8 cellular contexts compared by ENCODE assay signal in genomic region chr10:21372651-21373410, GRCh38.
DNase-seq lines count a peak whose midpoint lies in the region; ATAC-seq, FAIRE-seq and TF ChIP-seq lines count a peak whose summit lies in the region.

No MANE protein-coding gene starts in this region.

- WGBS in GM12878 (ENCODE audit: insufficient coverage, insufficient replicate concordance, low lambda C conversion rate, missing lambda C conversion rate) = 14% methylated on average over 4 of the region's 4 CpGs
- 25% methylated on average over 4 of the region's 4 CpGs for WGBS in HepG2 (ENCODE audit: low lambda C conversion rate)

- TF ChIP-seq POLR2A in Raji (IDR thresholded peaks at IDR 0.05; ENCODE audit: insufficient read depth, low read depth, low read length) (peak; percentile 65), GM12878 (IDR thresholded peaks at IDR 0.05; ENCODE audit: low read depth, low read length) (0 out of 2 replicates have a peak, but pooled peaks have one; percentile 45), HepG2 (IDR thresholded peaks at IDR 0.05; ENCODE audit: insufficient read depth in 1 of 2, low read depth in 2 of 2, low read length in 2 of 2) (no peak)

- peaks cover 7% of the 10 kb centered on the region; the same call in 1 of the 2 replicates for H3K4me1 ChIP-seq in GM12878 (ENCODE audit: control insufficient read depth, insufficient read depth, low read length)
- no peaks in the 10 kb centered on the region for H3K4me1 ChIP-seq in HepG2 (ENCODE audit: insufficient read depth, low read length)
- H3K4me1 ChIP-seq in tibial artery = peaks cover 0 to 8% (median 3%) of the 10 kb centered on the region in 4 donors

- no peaks in the 10 kb centered on the region for H3K9me3 ChIP-seq in AG04450 (ENCODE audit: control insufficient read depth, insufficient read depth, low read length)
- H3K9me3 ChIP-seq in GM12878 (replicated peaks; ENCODE audit: control insufficient read depth, insufficient read depth, low read length) = no peaks in the 10 kb centered on the region
- H3K9me3 ChIP-seq in HepG2 (ENCODE audit: low read length) = no peaks in the 10 kb centered on the region
- no peaks in the 10 kb centered on the region for H3K9me3 ChIP-seq in tibial artery

- POLR2A ChIA-PET in AG04450 (lab: Yijun Ruan, JAX) = interaction anchor here (0.5 to 1.1 kb wide), 4 partner anchors 8 to 123 kb away, joined by 3 to 5 read pairs (median 4); no protein-coding TSS in a partner anchor
- POLR2A ChIA-PET in GM12878 (lab: Charles Lee) = interaction anchor here (0.6 kb wide), 1 partner anchor 97 kb away, joined by 3 read pairs; no protein-coding TSS in a partner anchor
- POLR2A ChIA-PET in HepG2 (lab: Yijun Ruan, JAX) = no interaction called here

- DNase-seq in AG04450 (ENCODE audit: low read depth, low spot score) = peak; percentile 81
- DNase-seq in GM12878 (ENCODE audit: low read depth, low spot score) = peak; percentile 50
- no peak for DNase-seq in HepG2 (ENCODE audit: low spot score)
- DNase-seq in tibial artery = peak; percentile 60 to 68

- in situ Hi-C loops in GM12878 (cut with MboI) (no loop called here), HepG2 (cut with HindIII; ENCODE audit: extremely low pct_ligation_motif_present, low pct_unique_long_range_greater_than_20kb) (no loop called here)

- CTCF ChIA-PET in AG04450 (lab: Charles Lee) (interaction anchor here (0.8 kb wide), 1 partner anchor 72 kb away, joined by 3 read pairs; no protein-coding TSS in a partner anchor), GM12878 (lab: Yijun Ruan, JAX) (interaction anchor here (0.5 to 1.8 kb wide), 2 partner anchors 93 to 1014 kb away, joined by 3 to 6 read pairs; no protein-coding TSS in a partner anchor), HepG2 (lab: Yijun Ruan, JAX; ENCODE audit: low intra/inter-chr PET ratio, low total read pairs) (no interaction called here)

- TF ChIP-seq RAD21 in GM12878 (IDR thresholded peaks at IDR 0.05; ENCODE audit: insufficient read depth, low read depth, low read length) (no peak), HepG2 (CRISPR knock-in tag; IDR thresholded peaks at IDR 0.05) (no peak)

- H3K4me2 ChIP-seq in GM12878 (ENCODE audit: control insufficient read depth, insufficient read depth) = peak overlapping the region; percentile 14
- H3K4me2 ChIP-seq in HepG2 (ENCODE audit: low read depth, low read length) = peak overlapping the region; percentile 40

- BruUV-seq in GM12878 (replicated peaks; lab: Mats Ljungman, UMichigan) (no TSS peak), HepG2 (replicated peaks; lab: Mats Ljungman, UMichigan) (no TSS peak)

- H3K79me2 ChIP-seq in GM12878 (ENCODE audit: control insufficient read depth, insufficient read depth, low read length) (no peaks in the 10 kb centered on the region), HepG2 (ENCODE audit: insufficient read depth, low read length) (no peaks in the 10 kb centered on the region)

- H3K27ac ChIP-seq in AG04450 (ENCODE audit: low read depth, low read length) = peak overlapping the region; percentile 75
- H3K27ac ChIP-seq in GM12878 (ENCODE audit: control insufficient read depth, insufficient read depth) = no peak overlapping the region
- H3K27ac ChIP-seq in HepG2 (ENCODE audit: extremely low read length, insufficient read depth, low read length) = no peak overlapping the region
- peak overlapping the region in 1 of 2 donors; percentile 6 for H3K27ac ChIP-seq in tibial artery

- SMC1A ChIA-PET in GM12878 (lab: Charles Lee; ENCODE audit: uncharacterized antibody, unreplicated experiment) = interaction anchor here (0.9 to 2.1 kb wide), 4 partner anchors 9 to 80 kb away, joined by 3 to 9 read pairs (median 4); no protein-coding TSS in a partner anchor

- no peaks in the 10 kb centered on the region for H3K27me3 ChIP-seq in AG04450 (ENCODE audit: control insufficient read depth, insufficient read depth, low read length)
- no peaks in the 10 kb centered on the region for H3K27me3 ChIP-seq in GM12878 (replicated peaks in 1 of 2; ENCODE audit: control insufficient read depth in 2 of 2, insufficient read depth in 2 of 2, low read length in 1 of 2)
- H3K27me3 ChIP-seq in HepG2 (ENCODE audit: control insufficient read depth in 1 of 2, insufficient read depth in 2 of 2, low read length in 2 of 2) = no peaks in the 10 kb centered on the region
- no peaks in the 10 kb centered on the region for H3K27me3 ChIP-seq in tibial artery

- RAD21 ChIA-PET in GM12878 (lab: Charles Lee; ENCODE audit: unreplicated experiment) = interaction anchor here (0.5 to 1.4 kb wide), 3 partner anchors 28 to 234 kb away, joined by 3 to 4 read pairs (median 3); no protein-coding TSS in a partner anchor

- TF ChIP-seq EP300 in GM12878 (IDR thresholded peaks at IDR 0.05; ENCODE audit: borderline replicate concordance in 1 of 2, control insufficient read depth in 1 of 2, low read depth in 2 of 2, low read length in 2 of 2) (no peak), HepG2 (IDR thresholded peaks at IDR 0.05; ENCODE audit: low read depth in 2 of 2, low read length in 2 of 2) (no peak), HepG2 (CRISPR knock-in tag; IDR thresholded peaks at IDR 0.05; ENCODE audit: borderline replicate concordance) (no peak)

- peak overlapping the region; percentile 42 for H3K4me3 ChIP-seq in AG04450 (ENCODE audit: low read depth, low read length)
- no peak overlapping the region for H3K4me3 ChIP-seq in GM12878
- H3K4me3 ChIP-seq in HepG2 (replicated peaks in 1 of 3; ENCODE audit: insufficient read depth in 1 of 3, low read depth in 2 of 3, low read length in 3 of 3) = no peak overlapping the region
- H3K4me3 ChIP-seq in tibial artery = no peak overlapping the region

- TF ChIP-seq CTCF in AG04450 (IDR thresholded peaks at IDR 0.05; ENCODE audit: low read depth, low read length) = no peak
- no peak for TF ChIP-seq CTCF in GM12878 (IDR thresholded peaks at IDR 0.05 in 2 of 3, conservative IDR thresholded peaks at IDR 0.05 in 1 of 3; ENCODE audit: control insufficient read depth in 2 of 3, extremely low read depth in 1 of 3, insufficient read depth in 1 of 3, low read depth in 3 of 3, low read length in 3 of 3)
- TF ChIP-seq CTCF in HepG2 (CRISPR knock-in tag; IDR thresholded peaks at IDR 0.05) = no peak
- no peak for TF ChIP-seq CTCF in tibial artery (IDR thresholded peaks at IDR 0.05)

- intact Hi-C loops in GM12878 (cut with micrococcal nuclease; ENCODE audit: unreplicated experiment) = no loop called here
- intact Hi-C loops in HepG2 (cut with micrococcal nuclease; ENCODE audit: unreplicated experiment) = no loop called here
- intact Hi-C loops in tibial artery (cut with DNase I; ENCODE audit: low total_unique reads) = no loop called here

- H3K9ac ChIP-seq in GM12878 (ENCODE audit: control insufficient read depth, insufficient read depth, low read length) (no peak overlapping the region), HepG2 (ENCODE audit: insufficient read depth, low read depth, low read length) (no peak overlapping the region)

- no peaks in the 10 kb centered on the region for H3K36me3 ChIP-seq in GM12878 (ENCODE audit: control insufficient read depth in 2 of 2, insufficient read depth in 2 of 2, low read length in 1 of 2)
- H3K36me3 ChIP-seq in HepG2 (replicated peaks in 1 of 2; ENCODE audit: control insufficient read depth in 1 of 2, insufficient read depth in 2 of 2, low read length in 2 of 2) = no peaks in the 10 kb centered on the region
- H3K36me3 ChIP-seq in tibial artery = no peaks in the 10 kb centered on the region

- H2AFZ ChIP-seq in GM12878 (ENCODE audit: control insufficient read depth, low read depth, low read length) (peak overlapping the region; percentile 61), HepG2 (ENCODE audit: low read length) (no peak overlapping the region)

- FAIRE-seq in GM12878 (lab: Jason Lieb, UNC) (peak; percentile 96), HepG2 (lab: Jason Lieb, UNC) (peak; percentile 18)

- no peaks in the 10 kb centered on the region for H4K20me1 ChIP-seq in GM12878 (ENCODE audit: control insufficient read depth, insufficient read depth)
- no peaks in the 10 kb centered on the region for H4K20me1 ChIP-seq in HepG2 (ENCODE audit: insufficient read depth, low read length)

- ATAC-seq in GM18907 (IDR thresholded peaks at IDR 0.05; ENCODE audit: unreplicated experiment) (peak; percentile 88), HG03442 (IDR thresholded peaks at IDR 0.05; ENCODE audit: unreplicated experiment) (peak; percentile 86), GM12878 (peak; percentile 97), HepG2 (peak; percentile 67), HG03280 (IDR thresholded peaks at IDR 0.05; ENCODE audit: unreplicated experiment) (no peak)

TF ChIP-seq in GM12878, 131 proteins besides CTCF, POLR2A, EP300 and RAD21 (continues in another document):
- TF ChIP-seq SUPT20H (IDR thresholded peaks at IDR 0.05; ENCODE audit: borderline replicate concordance, control insufficient read depth, low read depth, low read length) (no peak), MXI1 (IDR thresholded peaks at IDR 0.05; ENCODE audit: low read depth, low read length) (no peak), NFYA (IDR thresholded peaks at IDR 0.05; ENCODE audit: borderline replicate concordance, low read depth, low read length) (no peak), NR2C1 (IDR thresholded peaks at IDR 0.05) (no peak)
- TF ChIP-seq, protein P1, sequence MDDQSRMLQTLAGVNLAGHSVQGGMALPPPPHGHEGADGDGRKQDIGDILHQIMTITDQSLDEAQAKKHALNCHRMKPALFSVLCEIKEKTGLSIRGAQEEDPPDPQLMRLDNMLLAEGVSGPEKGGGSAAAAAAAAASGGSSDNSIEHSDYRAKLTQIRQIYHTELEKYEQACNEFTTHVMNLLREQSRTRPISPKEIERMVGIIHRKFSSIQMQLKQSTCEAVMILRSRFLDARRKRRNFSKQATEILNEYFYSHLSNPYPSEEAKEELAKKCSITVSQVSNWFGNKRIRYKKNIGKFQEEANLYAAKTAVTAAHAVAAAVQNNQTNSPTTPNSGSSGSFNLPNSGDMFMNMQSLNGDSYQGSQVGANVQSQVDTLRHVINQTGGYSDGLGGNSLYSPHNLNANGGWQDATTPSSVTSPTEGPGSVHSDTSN (IDR thresholded peaks at IDR 0.05; ENCODE audit: insufficient replicate concordance, low read depth, low read length) = no peak

TF ChIP-seq in HepG2, 621 proteins besides CTCF, POLR2A, EP300 and RAD21 (continues in another document):
- no peak for TF ChIP-seq MXD1 (CRISPR knock-in tag; IDR thresholded peaks at IDR 0.05)
- TF ChIP-seq ZNF12 (CRISPR knock-in tag; IDR thresholded peaks at IDR 0.05) = no peak
- no peak for TF ChIP-seq ZNF20 (CRISPR knock-in tag; IDR thresholded peaks at IDR 0.05)
- no peak for TF ChIP-seq PHB2 (IDR thresholded peaks at IDR 0.05; ENCODE audit: partially characterized antibody)
- TF ChIP-seq NKX3-1 (CRISPR knock-in tag; IDR thresholded peaks at IDR 0.05) = no peak
- no peak for TF ChIP-seq ZEB1 (IDR thresholded peaks at IDR 0.05; ENCODE audit: insufficient replicate concordance, low read depth)
- no peak for TF ChIP-seq MTF2 (CRISPR knock-in tag; IDR thresholded peaks at IDR 0.05; ENCODE audit: borderline replicate concordance)

Comparison
In these comparisons a context has a peak if more than half of its experiments do, and no peak if none do; other contexts are left out.
1. POLR2A ChIP-seq: peak in Raji (single experiment) and GM12878 (single experiment); none in HepG2 (0 of 2).